22 cellular contexts compared by ENCODE assay signal in the genomic region with DNA sequence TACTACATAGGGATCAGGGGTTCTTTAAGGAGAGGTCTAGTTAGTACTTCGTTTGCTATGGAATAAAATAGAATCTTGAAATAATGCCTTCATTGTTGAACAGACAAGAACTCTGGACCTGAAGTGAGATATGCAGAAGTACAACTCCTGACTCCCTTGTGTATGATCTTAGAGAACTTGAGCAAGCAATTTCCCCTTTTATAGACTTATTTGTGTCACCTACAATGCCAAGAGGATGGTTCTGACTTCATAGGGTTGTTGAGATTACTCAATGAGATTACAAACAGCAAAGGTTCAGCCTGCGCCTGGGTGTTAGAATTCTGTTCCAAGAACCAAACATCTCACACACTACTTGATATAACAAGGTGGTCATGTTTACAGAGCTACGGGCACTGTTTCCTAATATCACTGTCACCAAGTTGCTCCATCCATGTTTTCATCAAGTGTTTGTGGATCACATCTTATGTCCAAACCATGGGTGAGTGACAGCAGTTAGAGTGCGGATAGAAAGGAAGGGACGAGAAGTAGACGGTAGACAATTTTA.
"Had no signal": no experiment of that assay in that cellular context is flagged by ENCODE, and none has a peak within 500 bp of the region (broad histone marks: within the 10 kb centered on the region; RNA-seq: fewer than 3 reads in every experiment).

No MANE protein-coding gene starts in this region.

- H3K4me2 ChIP-seq: KMS-11 had no signal

- ATAC-seq: K562 had no signal

- H3K9ac ChIP-seq: KMS-11 had no signal

- H3K27me3 ChIP-seq: SJSA1 had no signal

- H3K4me3 ChIP-seq: K562, SJSA1, SK-N-MC had no signal

- FAIRE-seq: HTR-8/SVneo, K562, RCC 7860 had no signal

- DNase-seq: MM.1S, NCI-H1092, NCI-H1105 treated with DMSO at 0.1 percent for 48 hours, NCI-H1417 treated with DMSO at 0.1 percent for 48 hours, NCI-H146, NCI-H1694 treated with DMSO at 0.1 percent for 48 hours, NCI-H1930, NCI-H2081, NCI-H2107, NCI-H2227 treated with DMSO at 0.1 percent for 48 hours, NCI-H524, NCI-H69, NCI-H774, Right ventricle myocardium superior, SIG-M5 had no signal

- H3K27ac ChIP-seq: HL-60, KMS-11, SJSA1, SK-N-MC had no signal

- H3K9me3 ChIP-seq: SJSA1 had no signal

- H3K4me1 ChIP-seq: SJSA1 had no signal

- H3K36me3 ChIP-seq: SJSA1 had no signal
